17 cellular contexts compared by ENCODE assay signal in genomic region chr14:95469134-95469481, GRCh38.
"Had no signal": no experiment of that assay in that cellular context is flagged by ENCODE, and none has a peak within 500 bp of the region (broad histone marks: within the 10 kb centered on the region; RNA-seq: fewer than 3 reads in every experiment).

No MANE protein-coding gene starts in this region.

- H3K27me3 ChIP-seq: esophagus squamous epithelium, spleen, tibial artery, uterus had no signal

- H3K4me3 ChIP-seq: esophagus squamous epithelium, mucosa of descending colon, psoas muscle, spleen, tibial artery, uterus had no signal

- H3K9me3 ChIP-seq: esophagus squamous epithelium, mucosa of descending colon, psoas muscle, spleen, tibial artery, uterus had no signal

- H3K27me3 Mint-ChIP-seq: memory B cell had no signal

- ATAC-seq: activated CD4-positive, CD25-positive, alpha-beta regulatory T cell treated with anti-CD3 and anti-CD28 coated beads, Interleukin-2, amount 50 U/mL, for 24 hours; psoas muscle; stimulated activated effector memory CD8-positive, alpha-beta T cell treated with anti-CD3 and anti-CD28 coated beads, Interleukin-12 subunit alpha, Interleukin-12 subunit beta, amount 100 ng/mL, for 72 hours had no signal

- H3K36me3 ChIP-seq: uterus had no signal

- H3K9me3 Mint-ChIP-seq: activated T-helper 2 cell treated with anti-CD3 and anti-CD28 coated beads, Interferon-gamma antibody, Interleukin-2, Interleukin-4, amounts not matched to agents 10 μg/mL and 5 μg/mL and 100 μg/mL, durations not matched to agents 14 hours and 24 hours and 36 hours; memory B cell; nephron progenitor cell; stimulated activated effector memory CD8-positive, alpha-beta T cell treated with anti-CD3 and anti-CD28 coated beads, Interleukin-12 subunit alpha, Interleukin-12 subunit beta, amount 100 ng/mL, for 72 hours had no signal

- DNase-seq: activated CD4-positive, alpha-beta T cell treated with anti-CD3 and anti-CD28 coated beads, Interleukin-2, amount 50 U/mL, for 1 hour; activated CD8-positive, alpha-beta memory T cell treated with anti-CD3 and anti-CD28 coated beads for 24 hours; activated naive CD4-positive, alpha-beta T cell treated with anti-CD3 and anti-CD28 coated beads, Interleukin-2, amount 50 U/mL, for 16 hours; amniotic stem cell; esophagus squamous epithelium; hypothalamus; nephron progenitor cell; psoas muscle; spleen; T-helper 9 cell; tibial artery; uterus had no signal

- H3K27ac ChIP-seq: esophagus squamous epithelium, psoas muscle, tibial artery, uterus had no signal

- H3K4me3 Mint-ChIP-seq: memory B cell; nephron progenitor cell; stimulated activated effector memory CD8-positive, alpha-beta T cell treated with anti-CD3 and anti-CD28 coated beads, Interleukin-12 subunit alpha, Interleukin-12 subunit beta, amount 100 ng/mL, for 72 hours had no signal

- H3K27ac Mint-ChIP-seq: nephron progenitor cell had no signal
